Comparison of ENCODE assay signal across 24 cellular contexts in the genomic region with DNA sequence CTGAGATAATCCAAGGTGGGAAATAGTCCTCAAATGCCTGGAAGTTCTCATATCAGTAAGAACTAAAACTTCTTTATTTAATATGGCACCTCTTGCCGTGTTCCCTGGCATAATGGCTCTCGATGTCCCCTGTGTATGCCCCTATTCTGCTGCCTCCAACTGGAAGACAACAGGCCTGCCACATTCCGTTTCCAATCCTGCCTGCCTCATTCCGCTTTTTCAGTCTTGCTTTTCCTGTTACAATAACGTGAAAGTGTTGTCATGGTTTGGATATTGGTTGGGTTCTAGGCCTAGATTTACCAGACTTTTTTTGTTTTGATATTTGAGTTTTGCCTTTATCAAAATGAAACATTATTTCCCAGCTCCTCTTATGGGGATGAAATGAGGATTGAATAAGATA.
"Had no signal": no experiment of that assay in that cellular context is flagged by ENCODE, and none has a peak within 500 bp of the region (broad histone marks: within the 10 kb centered on the region; RNA-seq: fewer than 3 reads in every experiment).

No MANE protein-coding gene starts in this region.

- DNase-seq: heart left ventricle; hypothalamus; islet precursor cell; left ventricle myocardium inferior; mesendoderm; naive B cell; natural killer cell; nucleus accumbens; pancreas; posterior cingulate gyrus; psoas muscle; right lobe of liver; stimulated activated CD4-positive, alpha-beta T cell treated with anti-CD3 and anti-CD28 coated beads, Interleukin-12 subunit alpha, Interleukin-12 subunit beta, amount 100 ng/mL, for 4 hours; stimulated activated CD4-positive, alpha-beta T cell treated with anti-CD3 and anti-CD28 coated beads, Interleukin-15, amount 100 ng/mL, for 24 hours; stimulated activated CD4-positive, alpha-beta T cell treated with anti-CD3 and anti-CD28 coated beads, Interleukin-2, amount 100 ng/mL, for 24 hours; stimulated activated CD4-positive, alpha-beta T cell treated with anti-CD3 and anti-CD28 coated beads, Interleukin-4, amount 100 ng/mL, for 1 hour; stimulated activated naive B cell treated with anti-CD40 and anti-IgM and Interleukin-4, amounts not matched to agents 10 μg/mL and 1 μg/mL and 100 μg/mL, for 72 hours; substantia nigra; uterus had no signal

- H3K27me3 Mint-ChIP-seq: naive B cell; stimulated activated naive B cell treated with anti-CD40 and anti-IgM and Interleukin-4, amounts not matched to agents 10 μg/mL and 1 μg/mL and 100 μg/mL, for 72 hours; stimulated activated naive CD8-positive, alpha-beta T cell treated with anti-CD3 and anti-CD28 coated beads, Interleukin-15, Interleukin-2, amounts not matched to agents 100 ng/mL and 50 ng/mL, for 24 hours; type B pancreatic cell had no signal

- H3K27ac ChIP-seq: heart left ventricle, left ventricle myocardium inferior, pancreas, psoas muscle, right lobe of liver, tibial nerve had no signal

- H3K36me3 ChIP-seq: pancreas, right lobe of liver, uterus had no signal

- H3K9me3 ChIP-seq: heart left ventricle, left ventricle myocardium inferior, pancreas, psoas muscle, right lobe of liver, tibial nerve, uterus had no signal

- H3K4me1 Mint-ChIP-seq: naive B cell; stimulated activated naive B cell treated with anti-CD40 and anti-IgM and Interleukin-4, amounts not matched to agents 10 μg/mL and 1 μg/mL and 100 μg/mL, for 72 hours had no signal

- H3K4me3 ChIP-seq: heart left ventricle, left ventricle myocardium inferior, lung, pancreas, psoas muscle, right lobe of liver, tibial nerve, uterus had no signal

- H3K27ac Mint-ChIP-seq: natural killer cell; stimulated activated naive B cell treated with anti-CD40 and anti-IgM and Interleukin-4, amounts not matched to agents 10 μg/mL and 1 μg/mL and 100 μg/mL, for 72 hours; stimulated activated naive CD8-positive, alpha-beta T cell treated with anti-CD3 and anti-CD28 coated beads, Interleukin-15, Interleukin-2, amounts not matched to agents 100 ng/mL and 50 ng/mL, for 24 hours had no signal

- H3K27me3 ChIP-seq: heart left ventricle, pancreas, right lobe of liver, tibial nerve, uterus had no signal

- H3K4me3 Mint-ChIP-seq: mesothelial cell of epicardium; naive B cell; natural killer cell; stimulated activated naive B cell treated with anti-CD40 and anti-IgM and Interleukin-4, amounts not matched to agents 10 μg/mL and 1 μg/mL and 100 μg/mL, for 72 hours; stimulated activated naive CD8-positive, alpha-beta T cell treated with anti-CD3 and anti-CD28 coated beads, Interleukin-15, Interleukin-2, amounts not matched to agents 100 ng/mL and 50 ng/mL, for 24 hours; type B pancreatic cell had no signal

- H3K9me3 Mint-ChIP-seq: mesothelial cell of epicardium; natural killer cell; stimulated activated naive B cell treated with anti-CD40 and anti-IgM and Interleukin-4, amounts not matched to agents 10 μg/mL and 1 μg/mL and 100 μg/mL, for 72 hours; stimulated activated naive CD8-positive, alpha-beta T cell treated with anti-CD3 and anti-CD28 coated beads, Interleukin-15, Interleukin-2, amounts not matched to agents 100 ng/mL and 50 ng/mL, for 24 hours; type B pancreatic cell had no signal

- H3K4me1 ChIP-seq: left ventricle myocardium inferior, pancreas, psoas muscle, right lobe of liver, tibial nerve had no signal
